ENCODE assay signal across 1 cellular context in the genomic region with DNA sequence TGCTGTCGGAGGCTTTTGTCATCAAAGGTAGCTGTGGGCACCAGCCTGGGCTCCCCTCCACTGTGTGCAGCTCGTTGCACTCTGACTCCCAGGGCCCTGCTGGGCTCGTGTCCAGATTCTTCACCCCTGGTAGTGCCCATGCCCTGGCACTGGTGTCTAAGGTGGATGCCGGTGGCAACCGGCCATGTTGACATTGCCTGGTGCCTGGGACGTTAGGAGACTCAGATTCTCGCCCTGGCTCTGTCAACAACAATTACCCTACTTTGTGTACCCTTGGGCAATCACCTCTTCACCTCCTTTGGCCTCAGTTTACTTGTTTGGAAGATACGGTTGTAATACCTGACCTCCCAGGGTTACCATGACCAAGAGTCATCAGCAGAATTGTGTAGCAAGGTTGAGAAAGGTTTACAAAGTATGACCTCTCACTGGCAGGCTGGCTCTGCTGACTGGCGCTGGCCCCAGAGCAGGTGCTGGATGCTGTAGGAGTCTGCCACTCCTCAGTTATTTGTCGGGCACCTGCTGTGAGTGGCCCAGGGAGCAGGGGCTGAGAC.
TF ChIP-seq lines count a peak whose summit lies in the region.

No MANE protein-coding gene starts in this region.

TF ChIP-seq in GM23338, 12 proteins besides CTCF, POLR2A, EP300 and RAD21:
- TF ChIP-seq, protein P1, sequence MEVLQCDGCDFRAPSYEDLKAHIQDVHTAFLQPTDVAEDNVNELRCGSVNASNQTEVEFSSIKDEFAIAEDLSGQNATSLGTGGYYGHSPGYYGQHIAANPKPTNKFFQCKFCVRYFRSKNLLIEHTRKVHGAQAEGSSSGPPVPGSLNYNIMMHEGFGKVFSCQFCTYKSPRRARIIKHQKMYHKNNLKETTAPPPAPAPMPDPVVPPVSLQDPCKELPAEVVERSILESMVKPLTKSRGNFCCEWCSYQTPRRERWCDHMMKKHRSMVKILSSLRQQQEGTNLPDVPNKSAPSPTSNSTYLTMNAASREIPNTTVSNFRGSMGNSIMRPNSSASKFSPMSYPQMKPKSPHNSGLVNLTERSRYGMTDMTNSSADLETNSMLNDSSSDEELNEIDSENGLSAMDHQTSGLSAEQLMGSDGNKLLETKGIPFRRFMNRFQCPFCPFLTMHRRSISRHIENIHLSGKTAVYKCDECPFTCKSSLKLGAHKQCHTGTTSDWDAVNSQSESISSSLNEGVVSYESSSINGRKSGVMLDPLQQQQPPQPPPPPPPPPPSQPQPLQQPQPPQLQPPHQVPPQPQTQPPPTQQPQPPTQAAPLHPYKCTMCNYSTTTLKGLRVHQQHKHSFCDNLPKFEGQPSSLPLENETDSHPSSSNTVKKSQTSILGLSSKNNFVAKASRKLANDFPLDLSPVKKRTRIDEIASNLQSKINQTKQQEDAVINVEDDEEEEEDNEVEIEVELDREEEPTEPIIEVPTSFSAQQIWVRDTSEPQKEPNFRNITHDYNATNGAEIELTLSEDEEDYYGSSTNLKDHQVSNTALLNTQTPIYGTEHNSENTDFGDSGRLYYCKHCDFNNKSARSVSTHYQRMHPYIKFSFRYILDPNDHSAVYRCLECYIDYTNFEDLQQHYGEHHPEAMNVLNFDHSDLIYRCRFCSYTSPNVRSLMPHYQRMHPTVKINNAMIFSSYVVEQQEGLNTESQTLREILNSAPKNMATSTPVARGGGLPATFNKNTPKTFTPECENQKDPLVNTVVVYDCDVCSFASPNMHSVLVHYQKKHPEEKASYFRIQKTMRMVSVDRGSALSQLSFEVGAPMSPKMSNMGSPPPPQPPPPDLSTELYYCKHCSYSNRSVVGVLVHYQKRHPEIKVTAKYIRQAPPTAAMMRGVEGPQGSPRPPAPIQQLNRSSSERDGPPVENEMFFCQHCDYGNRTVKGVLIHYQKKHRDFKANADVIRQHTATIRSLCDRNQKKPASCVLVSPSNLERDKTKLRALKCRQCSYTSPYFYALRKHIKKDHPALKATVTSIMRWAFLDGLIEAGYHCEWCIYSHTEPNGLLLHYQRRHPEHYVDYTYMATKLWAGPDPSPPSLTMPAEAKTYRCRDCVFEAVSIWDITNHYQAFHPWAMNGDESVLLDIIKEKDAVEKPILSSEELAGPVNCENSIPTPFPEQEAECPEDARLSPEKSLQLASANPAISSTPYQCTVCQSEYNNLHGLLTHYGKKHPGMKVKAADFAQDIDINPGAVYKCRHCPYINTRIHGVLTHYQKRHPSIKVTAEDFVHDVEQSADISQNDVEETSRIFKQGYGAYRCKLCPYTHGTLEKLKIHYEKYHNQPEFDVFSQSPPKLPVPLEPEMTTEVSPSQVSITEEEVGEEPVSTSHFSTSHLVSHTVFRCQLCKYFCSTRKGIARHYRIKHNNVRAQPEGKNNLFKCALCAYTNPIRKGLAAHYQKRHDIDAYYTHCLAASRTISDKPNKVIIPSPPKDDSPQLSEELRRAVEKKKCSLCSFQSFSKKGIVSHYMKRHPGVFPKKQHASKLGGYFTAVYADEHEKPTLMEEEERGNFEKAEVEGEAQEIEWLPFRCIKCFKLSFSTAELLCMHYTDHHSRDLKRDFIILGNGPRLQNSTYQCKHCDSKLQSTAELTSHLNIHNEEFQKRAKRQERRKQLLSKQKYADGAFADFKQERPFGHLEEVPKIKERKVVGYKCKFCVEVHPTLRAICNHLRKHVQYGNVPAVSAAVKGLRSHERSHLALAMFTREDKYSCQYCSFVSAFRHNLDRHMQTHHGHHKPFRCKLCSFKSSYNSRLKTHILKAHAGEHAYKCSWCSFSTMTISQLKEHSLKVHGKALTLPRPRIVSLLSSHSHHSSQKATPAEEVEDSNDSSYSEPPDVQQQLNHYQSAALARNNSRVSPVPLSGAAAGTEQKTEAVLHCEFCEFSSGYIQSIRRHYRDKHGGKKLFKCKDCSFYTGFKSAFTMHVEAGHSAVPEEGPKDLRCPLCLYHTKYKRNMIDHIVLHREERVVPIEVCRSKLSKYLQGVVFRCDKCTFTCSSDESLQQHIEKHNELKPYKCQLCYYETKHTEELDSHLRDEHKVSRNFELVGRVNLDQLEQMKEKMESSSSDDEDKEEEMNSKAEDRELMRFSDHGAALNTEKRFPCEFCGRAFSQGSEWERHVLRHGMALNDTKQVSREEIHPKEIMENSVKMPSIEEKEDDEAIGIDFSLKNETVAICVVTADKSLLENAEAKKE (CRISPR knock-in tag; IDR thresholded peaks at IDR 0.05), result no peak
- TF ChIP-seq NANOG (IDR thresholded peaks at IDR 0.05; ENCODE audit: borderline replicate concordance) (no peak), ZNF114 (CRISPR knock-in tag; IDR thresholded peaks at IDR 0.05) (no peak), STAT1 (IDR thresholded peaks at IDR 0.05; ENCODE audit: unreplicated experiment) (no peak), CREB1 (CRISPR knock-in tag; IDR thresholded peaks at IDR 0.05; ENCODE audit: low read depth) (no peak)
- TF ChIP-seq, protein P2, sequence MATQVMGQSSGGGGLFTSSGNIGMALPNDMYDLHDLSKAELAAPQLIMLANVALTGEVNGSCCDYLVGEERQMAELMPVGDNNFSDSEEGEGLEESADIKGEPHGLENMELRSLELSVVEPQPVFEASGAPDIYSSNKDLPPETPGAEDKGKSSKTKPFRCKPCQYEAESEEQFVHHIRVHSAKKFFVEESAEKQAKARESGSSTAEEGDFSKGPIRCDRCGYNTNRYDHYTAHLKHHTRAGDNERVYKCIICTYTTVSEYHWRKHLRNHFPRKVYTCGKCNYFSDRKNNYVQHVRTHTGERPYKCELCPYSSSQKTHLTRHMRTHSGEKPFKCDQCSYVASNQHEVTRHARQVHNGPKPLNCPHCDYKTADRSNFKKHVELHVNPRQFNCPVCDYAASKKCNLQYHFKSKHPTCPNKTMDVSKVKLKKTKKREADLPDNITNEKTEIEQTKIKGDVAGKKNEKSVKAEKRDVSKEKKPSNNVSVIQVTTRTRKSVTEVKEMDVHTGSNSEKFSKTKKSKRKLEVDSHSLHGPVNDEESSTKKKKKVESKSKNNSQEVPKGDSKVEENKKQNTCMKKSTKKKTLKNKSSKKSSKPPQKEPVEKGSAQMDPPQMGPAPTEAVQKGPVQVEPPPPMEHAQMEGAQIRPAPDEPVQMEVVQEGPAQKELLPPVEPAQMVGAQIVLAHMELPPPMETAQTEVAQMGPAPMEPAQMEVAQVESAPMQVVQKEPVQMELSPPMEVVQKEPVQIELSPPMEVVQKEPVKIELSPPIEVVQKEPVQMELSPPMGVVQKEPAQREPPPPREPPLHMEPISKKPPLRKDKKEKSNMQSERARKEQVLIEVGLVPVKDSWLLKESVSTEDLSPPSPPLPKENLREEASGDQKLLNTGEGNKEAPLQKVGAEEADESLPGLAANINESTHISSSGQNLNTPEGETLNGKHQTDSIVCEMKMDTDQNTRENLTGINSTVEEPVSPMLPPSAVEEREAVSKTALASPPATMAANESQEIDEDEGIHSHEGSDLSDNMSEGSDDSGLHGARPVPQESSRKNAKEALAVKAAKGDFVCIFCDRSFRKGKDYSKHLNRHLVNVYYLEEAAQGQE (IDR thresholded peaks at IDR 0.05; ENCODE audit: unreplicated experiment), result no peak
- TF ChIP-seq, protein P3, sequence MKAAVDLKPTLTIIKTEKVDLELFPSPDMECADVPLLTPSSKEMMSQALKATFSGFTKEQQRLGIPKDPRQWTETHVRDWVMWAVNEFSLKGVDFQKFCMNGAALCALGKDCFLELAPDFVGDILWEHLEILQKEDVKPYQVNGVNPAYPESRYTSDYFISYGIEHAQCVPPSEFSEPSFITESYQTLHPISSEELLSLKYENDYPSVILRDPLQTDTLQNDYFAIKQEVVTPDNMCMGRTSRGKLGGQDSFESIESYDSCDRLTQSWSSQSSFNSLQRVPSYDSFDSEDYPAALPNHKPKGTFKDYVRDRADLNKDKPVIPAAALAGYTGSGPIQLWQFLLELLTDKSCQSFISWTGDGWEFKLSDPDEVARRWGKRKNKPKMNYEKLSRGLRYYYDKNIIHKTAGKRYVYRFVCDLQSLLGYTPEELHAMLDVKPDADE (IDR thresholded peaks at IDR 0.05), result no peak
TF ChIP-seq in GM23338: peak in this region for 0.
